In genomic region chr14:102255401-102256190, GRCh38 we compare ENCODE assay signal across 12 cellular contexts. TPM values are rescaled to one million over a fixed set of nuclear protein-coding genes. Genes with fewer than 3 reads are reported as not detected.
A peak's percentile ranks its signal among the peaks of the same experiment; 100 is the strongest.
DNase-seq lines count a peak whose midpoint lies in the region; ATAC-seq and TF ChIP-seq lines count a peak whose summit lies in the region.
"Had no signal": no experiment of that assay in that cellular context is flagged by ENCODE, and none has a peak within 500 bp of the region (broad histone marks: within the 10 kb centered on the region; RNA-seq: fewer than 3 reads in every experiment).

No MANE protein-coding gene starts in this region.

- WGBS in body of pancreas, 2 donors, result 75% methylated on average over 7 to 9 of the region's 9 CpGs

- intact Hi-C loops in body of pancreas (cut with DNase I), result loop anchor here (5.0 kb wide), 1 partner anchor 37 kb away; no protein-coding TSS in a partner anchor

- H3K4me3 ChIP-seq in fibroblast of the aortic adventitia (ENCODE audit: low read depth, low read length) (no peak overlapping the region), body of pancreas (no peak overlapping the region)

- no peak for TF ChIP-seq POLR2A in body of pancreas (IDR thresholded peaks at IDR 0.05)

- peaks cover 14% of the 10 kb centered on the region for H3K4me1 ChIP-seq in body of pancreas

- H3K36me3 ChIP-seq in body of pancreas (replicated peaks in 1 of 2; ENCODE audit: insufficient read depth in 1 of 2, low read depth in 2 of 2), result no peaks in the 10 kb centered on the region

- in situ Hi-C loops in Caki2 (cut with HindIII; ENCODE audit: low pct_unique_long_range_greater_than_20kb, low sequenced_read_pairs), result no loop called here

- no peaks in the 10 kb centered on the region for H3K9me3 ChIP-seq in body of pancreas

- H3K27ac ChIP-seq in body of pancreas, result no peak overlapping the region

- TF ChIP-seq CTCF in fibroblast of the aortic adventitia (IDR thresholded peaks at IDR 0.05; ENCODE audit: insufficient read depth, low read length) (no peak), omental fat pad (IDR thresholded peaks at IDR 0.05) (no peak), body of pancreas (IDR thresholded peaks at IDR 0.05) (no peak)

- DNase-seq in Caki2 (ENCODE audit: low read depth), result peak; percentile 82
- peak; percentile 20 for DNase-seq in T1000 (lab: John Stamatoyannopoulos, UW)
- DNase-seq in fibroblast of the aortic adventitia (ENCODE audit: low read depth), result peak; percentile 86
- no peak for DNase-seq in omental fat pad (ENCODE audit: low spot score)
- DNase-seq in dedifferentiated amniotic fluid mesenchymal stem cell (ENCODE audit: extremely low spot score), result no peak
- no peak for DNase-seq in body of pancreas
- no peak for DNase-seq in retina
- DNase-seq: activated T-cell treated with anti-CD3 and anti-CD28 coated beads, Interleukin-2, amount 50 U/mL, for 1 hour; C1 segment of cervical spinal cord; NCI-H1092; NCI-H526 had no signal

- H3K27me3 ChIP-seq in body of pancreas, result no peaks in the 10 kb centered on the region

- peak; percentile 66 for ATAC-seq in omental fat pad (ENCODE audit: low FRiP score)
- no peak for ATAC-seq in HG03439 (IDR thresholded peaks at IDR 0.05; ENCODE audit: unreplicated experiment)
- ATAC-seq in body of pancreas, result no peak

RNA-seq across cellular contexts. Expression of gene MOK, which starts 49.4 kb away (rescaled TPM):
- total RNA-seq in Caki2 (2014; rRNA removed; shearing (Covaris generic); ENCODE audit: low replicate concordance), result 41.9 and 116 TPM in 2 replicates
- 21.2 and 40.6 TPM in 2 replicates for total RNA-seq in fibroblast of the aortic adventitia (ENCODE audit: low replicate concordance)
- 10 to 100 TPM; 11.6 to 21.9 (median 12.6) TPM for total RNA-seq in omental fat pad
- total RNA-seq in body of pancreas, result 10 to 100 TPM; 14.3 to 18.5 TPM

Comparison
In these comparisons a context has a peak if more than half of its experiments do, and no peak if none do; other contexts are left out.
1. DNase-seq: peak in Caki2 (single experiment), T1000 (single experiment) and fibroblast of the aortic adventitia (single experiment); none in omental fat pad (single experiment), dedifferentiated amniotic fluid mesenchymal stem cell (single experiment), body of pancreas (0 of 4) and retina (single experiment).